Comparison of ENCODE assay signal across 16 cellular contexts in the genomic region with DNA sequence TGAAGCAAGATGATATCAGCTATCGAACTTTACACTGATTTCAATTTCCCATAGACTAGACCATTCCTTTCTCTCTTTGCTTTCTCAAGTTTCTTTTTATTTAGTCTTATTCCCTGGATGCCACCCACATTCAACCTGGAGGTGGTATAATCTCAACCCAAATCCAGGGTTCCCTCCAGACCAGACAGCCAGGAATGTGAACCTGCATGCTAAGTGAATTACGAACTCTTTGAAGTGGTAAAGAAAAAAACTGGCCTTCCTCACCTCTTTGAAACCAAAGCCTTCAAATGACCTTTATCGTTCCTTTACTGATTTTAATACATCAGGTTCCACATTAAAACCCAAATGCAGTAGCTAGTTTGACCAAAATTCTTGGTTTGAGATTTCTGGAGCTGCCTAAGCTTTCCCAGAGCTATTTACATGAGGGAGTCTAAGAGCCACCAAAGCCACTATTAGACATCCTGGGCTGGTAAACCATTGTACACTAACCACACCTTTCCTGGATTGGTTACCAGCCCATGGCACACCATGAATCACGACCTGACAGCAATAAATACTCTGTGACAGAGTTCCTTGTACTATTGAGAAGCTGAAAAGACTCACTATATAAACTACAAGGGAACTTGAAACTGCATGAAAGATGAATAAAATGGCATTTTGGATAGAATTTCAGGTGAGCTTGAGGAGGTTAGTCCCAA.
DNase-seq lines count a peak whose midpoint lies in the region; ATAC-seq and TF ChIP-seq lines count a peak whose summit lies in the region.
"Had no signal": no experiment of that assay in that cellular context is flagged by ENCODE, and none has a peak within 500 bp of the region (broad histone marks: within the 10 kb centered on the region; RNA-seq: fewer than 3 reads in every experiment).

No MANE protein-coding gene starts in this region.

- in situ Hi-C loops in gastrocnemius medialis (cut with MboI; ENCODE audit: low sequenced_read_pairs in 4 of 4) = no loop called here

- H3K36me3 ChIP-seq in SK-N-SH (replicated peaks in 1 of 2; ENCODE audit: control insufficient read depth in 1 of 2, insufficient read depth in 2 of 2, low read length in 1 of 2) (peaks cover 0 to 35% of the 10 kb centered on the region in 2 experiments), smooth muscle cell (ENCODE audit: low read depth) (no peaks in the 10 kb centered on the region), psoas muscle (ENCODE audit: insufficient read depth in 1 of 2, low read depth in 1 of 2) (no peaks in the 10 kb centered on the region), gastrocnemius medialis (no peaks in the 10 kb centered on the region)
- H3K36me3 ChIP-seq: BLaER1 treated with 17β-estradiol and CSF1 and Interleukin-3, amounts not matched to agents 10 nM and 100 nM; stomach had no signal

- H3K4me3 ChIP-seq in SK-N-SH (ENCODE audit: low read depth in 2 of 2, low read length in 1 of 2) (no peak overlapping the region), smooth muscle cell (no peak overlapping the region), psoas muscle (no peak overlapping the region), gastrocnemius medialis (no peak overlapping the region)
- H3K4me3 ChIP-seq: BLaER1 treated with 17β-estradiol and CSF1 and Interleukin-3, amounts not matched to agents 10 nM and 100 nM; coronary artery; stomach had no signal

- ATAC-seq in SK-N-SH treated with all-trans-retinoic acid at 6 μM for 48 hours (no peak), foreskin keratinocyte (peak; percentile 81), psoas muscle (no peak), GM19035 (IDR thresholded peaks at IDR 0.05; ENCODE audit: unreplicated experiment) (no peak), gastrocnemius medialis (no peak)
- ATAC-seq: natural killer cell had no signal

- no peak for TF ChIP-seq POLR2A in gastrocnemius medialis (IDR thresholded peaks at IDR 0.05)

- H4K20me1 ChIP-seq in SK-N-SH (ENCODE audit: insufficient read depth) (no peaks in the 10 kb centered on the region), smooth muscle cell (ENCODE audit: low read depth) (no peaks in the 10 kb centered on the region)
- H4K20me1 ChIP-seq: BLaER1 treated with 17β-estradiol and CSF1 and Interleukin-3, amounts not matched to agents 10 nM and 100 nM had no signal

- H3K79me2 ChIP-seq in SK-N-SH (ENCODE audit: insufficient read depth) (peaks cover 5% of the 10 kb centered on the region; the same call in 1 of the 2 replicates), smooth muscle cell (ENCODE audit: low read depth) (no peaks in the 10 kb centered on the region)

- POLR2A ChIA-PET in SK-N-SH (lab: Yijun Ruan, JAX) = no interaction called here

- H3K4me2 ChIP-seq in SK-N-SH (no peak overlapping the region), smooth muscle cell (no peak overlapping the region)
- H3K4me2 ChIP-seq: BLaER1 treated with 17β-estradiol and CSF1 and Interleukin-3, amounts not matched to agents 10 nM and 100 nM had no signal

- H3K9ac ChIP-seq in SK-N-SH = no peak overlapping the region
- no peak overlapping the region for H3K9ac ChIP-seq in smooth muscle cell (ENCODE audit: low read depth)
- H3K9ac ChIP-seq: BLaER1 treated with 17β-estradiol and CSF1 and Interleukin-3, amounts not matched to agents 10 nM and 100 nM had no signal

- H3K4me1 ChIP-seq in SK-N-SH (ENCODE audit: control insufficient read depth in 1 of 2, insufficient read depth in 2 of 2, low read depth in 1 of 2, low read length in 1 of 2) (peaks cover 0 to 22% of the 10 kb centered on the region in 2 experiments; a peak in 2 of 4 replicates), foreskin keratinocyte (peaks cover 38% of the 10 kb centered on the region), smooth muscle cell (ENCODE audit: low read depth) (no peaks in the 10 kb centered on the region), psoas muscle (no peaks in the 10 kb centered on the region), gastrocnemius medialis (no peaks in the 10 kb centered on the region)
- H3K4me1 ChIP-seq: BLaER1 treated with 17β-estradiol and CSF1 and Interleukin-3, amounts not matched to agents 10 nM and 100 nM; stomach had no signal

- intact Hi-C loops in psoas muscle (cut with DNase I) (no loop called here), gastrocnemius medialis (cut with DNase I; ENCODE audit: low total_unique reads) (no loop called here)

- no peak overlapping the region for H2AFZ ChIP-seq in SK-N-SH (ENCODE audit: low read depth)
- H2AFZ ChIP-seq in smooth muscle cell (ENCODE audit: low read depth) = no peak overlapping the region

- H3K9me3 ChIP-seq in SK-N-SH (no peaks in the 10 kb centered on the region), smooth muscle cell (replicated peaks; ENCODE audit: low read depth) (no peaks in the 10 kb centered on the region), psoas muscle (no peaks in the 10 kb centered on the region), gastrocnemius medialis (no peaks in the 10 kb centered on the region)
- H3K9me3 ChIP-seq: stomach had no signal

- CTCF ChIA-PET in SK-N-SH (lab: Yijun Ruan, JAX) = no interaction called here

- TF ChIP-seq EP300 in SK-N-SH (IDR thresholded peaks at IDR 0.05; ENCODE audit: borderline replicate concordance in 1 of 2, low read depth in 1 of 2, low read length in 1 of 2) = no peak

- 64% methylated on average over 4 of the region's 4 CpGs for WGBS in SK-N-SH (ENCODE audit: low lambda C conversion rate)
- 61% methylated on average over 4 of the region's 4 CpGs for WGBS in smooth muscle cell (ENCODE audit: low lambda C conversion rate)
- 47 to 54% (median 50%) methylated on average over 4 of the region's 4 CpGs for WGBS in psoas muscle, 3 donors

- TF ChIP-seq RAD21 in SK-N-SH (IDR thresholded peaks at IDR 0.05; ENCODE audit: low read length) = no peak

- TF ChIP-seq CTCF in SK-N-SH (IDR thresholded peaks at IDR 0.05) (no peak), foreskin keratinocyte (conservative IDR thresholded peaks at IDR 0.05) (no peak), smooth muscle cell (IDR thresholded peaks at IDR 0.05; ENCODE audit: borderline replicate concordance, insufficient read depth, poor library complexity, severe bottlenecking) (no peak), psoas muscle (IDR thresholded peaks at IDR 0.05) (no peak), gastrocnemius medialis (IDR thresholded peaks at IDR 0.05 in 4 of 5, conservative IDR thresholded peaks at IDR 0.05 in 1 of 5) (no peak)

- H3F3A ChIP-seq in SK-N-SH (replicated peaks; ENCODE audit: insufficient read depth) (peaks cover 40% of the 10 kb centered on the region), smooth muscle cell (ENCODE audit: low read depth) (peaks cover 3% of the 10 kb centered on the region)

- 0 out of 2 replicates have a peak, but pooled peaks cover 2% of the 10 kb centered on the region for H3K9me2 ChIP-seq in SK-N-SH

- H3K27me3 ChIP-seq in SK-N-SH (ENCODE audit: insufficient read depth) (no peaks in the 10 kb centered on the region), foreskin keratinocyte (no peaks in the 10 kb centered on the region), smooth muscle cell (ENCODE audit: low read depth) (no peaks in the 10 kb centered on the region), psoas muscle (ENCODE audit: insufficient read depth in 3 of 3, low read length in 2 of 3) (no peaks in the 10 kb centered on the region), gastrocnemius medialis (no peaks in the 10 kb centered on the region)
- H3K27me3 ChIP-seq: BLaER1 treated with 17β-estradiol and CSF1 and Interleukin-3, amounts not matched to agents 10 nM and 100 nM; stomach had no signal

- DNase-seq in SK-N-SH (no peak), RKO (ENCODE audit: low spot score) (peak; percentile 36), foreskin keratinocyte (peak in 1 of 2 donors; percentile 59), smooth muscle cell (lab: John Stamatoyannopoulos, UW; ENCODE audit: unreplicated experiment) (no peak), psoas muscle (no peak), gastrocnemius medialis (no peak)
- DNase-seq: activated B cell treated with CpG ODN at 0.5 μM for 24 hours; activated effector memory CD4-positive, alpha-beta T cell treated with anti-CD3 and anti-CD28 coated beads, Interleukin-2, amount 50 U/mL, for 16 hours; anterior cingulate cortex; natural killer cell; NCI-H1694; stomach had no signal

- no peak overlapping the region for H3K27ac ChIP-seq in SK-N-SH (ENCODE audit: low read depth in 2 of 2, low read length in 1 of 2)
- H3K27ac ChIP-seq in foreskin keratinocyte = no peak overlapping the region
- peak overlapping the region; percentile 10 for H3K27ac ChIP-seq in smooth muscle cell (ENCODE audit: low read depth)
- no peak overlapping the region for H3K27ac ChIP-seq in psoas muscle
- no peak overlapping the region for H3K27ac ChIP-seq in gastrocnemius medialis
- H3K27ac ChIP-seq: BLaER1 treated with 17β-estradiol and CSF1 and Interleukin-3, amounts not matched to agents 10 nM and 100 nM; coronary artery; stomach had no signal

TF ChIP-seq in SK-N-SH, 30 proteins besides CTCF, POLR2A, EP300 and RAD21:
- TF ChIP-seq GATA2 (CRISPR knock-in tag; IDR thresholded peaks at IDR 0.05) = no peak
- TF ChIP-seq, protein P1, sequence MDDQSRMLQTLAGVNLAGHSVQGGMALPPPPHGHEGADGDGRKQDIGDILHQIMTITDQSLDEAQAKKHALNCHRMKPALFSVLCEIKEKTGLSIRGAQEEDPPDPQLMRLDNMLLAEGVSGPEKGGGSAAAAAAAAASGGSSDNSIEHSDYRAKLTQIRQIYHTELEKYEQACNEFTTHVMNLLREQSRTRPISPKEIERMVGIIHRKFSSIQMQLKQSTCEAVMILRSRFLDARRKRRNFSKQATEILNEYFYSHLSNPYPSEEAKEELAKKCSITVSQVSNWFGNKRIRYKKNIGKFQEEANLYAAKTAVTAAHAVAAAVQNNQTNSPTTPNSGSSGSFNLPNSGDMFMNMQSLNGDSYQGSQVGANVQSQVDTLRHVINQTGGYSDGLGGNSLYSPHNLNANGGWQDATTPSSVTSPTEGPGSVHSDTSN (IDR thresholded peaks at IDR 0.05) = peak; percentile 54
- no peak for TF ChIP-seq TAF1 (IDR thresholded peaks at IDR 0.05; ENCODE audit: borderline replicate concordance, low read depth, low read length)
- no peak for TF ChIP-seq RXRA (IDR thresholded peaks at IDR 0.05; ENCODE audit: borderline replicate concordance, low read depth)
TF ChIP-seq in SK-N-SH: peak in this region for 1.

TF ChIP-seq in SK-N-SH treated with all-trans-retinoic acid at 6 μM for 48 hours, 23 proteins besides CTCF, POLR2A, EP300 and RAD21 (continues in another document):
- TF ChIP-seq ZNF565 (CRISPR knock-in tag; conservative IDR thresholded peaks at IDR 0.05; ENCODE audit: low read depth) = no peak
- TF ChIP-seq ZNF70 (CRISPR knock-in tag; IDR thresholded peaks at IDR 0.05) = no peak
- no peak for TF ChIP-seq ZNF8 (CRISPR knock-in tag; IDR thresholded peaks at IDR 0.05)
